ENCODE assay signal across 23 cellular contexts in the genomic region with DNA sequence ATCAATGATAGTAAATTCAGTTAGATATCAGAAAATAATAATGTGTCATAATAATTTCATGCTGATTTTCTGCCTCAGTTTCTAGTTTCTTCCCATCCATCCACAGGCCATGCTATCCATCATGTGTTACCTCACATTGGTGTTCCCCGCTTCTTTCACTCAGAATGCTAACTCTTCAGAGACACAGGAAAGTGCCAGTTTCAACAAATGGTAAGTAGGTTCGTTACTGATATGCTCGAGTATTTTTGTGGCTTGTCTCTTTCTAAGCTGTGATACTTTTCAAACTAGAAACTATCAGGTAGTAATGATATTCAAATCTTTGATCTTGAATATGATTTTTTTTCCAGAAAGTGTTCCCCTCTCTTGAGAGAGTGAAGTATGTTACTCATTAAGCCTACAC. TPM values are rescaled to one million over a fixed set of nuclear protein-coding genes. Genes with fewer than 3 reads are reported as not detected.
A peak's percentile ranks its signal among the peaks of the same experiment; 100 is the strongest.
DNase-seq lines count a peak whose midpoint lies in the region; ATAC-seq and TF ChIP-seq lines count a peak whose summit lies in the region.
"Had no signal": no experiment of that assay in that cellular context is flagged by ENCODE, and none has a peak within 500 bp of the region (broad histone marks: within the 10 kb centered on the region; RNA-seq: fewer than 3 reads in every experiment).

No MANE protein-coding gene starts in this region.

- H3K4me1 ChIP-seq in lower lobe of right lung = no peaks in the 10 kb centered on the region

- H3K27me3 ChIP-seq in CD4-positive, alpha-beta T cell (ENCODE audit: control insufficient read depth, insufficient read depth, low read length) = no peaks in the 10 kb centered on the region
- no peaks in the 10 kb centered on the region for H3K27me3 ChIP-seq in lower lobe of right lung (ENCODE audit: low read depth)
- H3K27me3 ChIP-seq: MG63 had no signal

- no peaks in the 10 kb centered on the region for H3K9me3 ChIP-seq in CD4-positive, alpha-beta T cell (ENCODE audit: control insufficient read depth, low read length)
- H3K9me3 ChIP-seq in lower lobe of right lung = no peaks in the 10 kb centered on the region
- H3K9me3 ChIP-seq: MG63 had no signal

- peaks cover 36% of the 10 kb centered on the region for H3K4me1 Mint-ChIP-seq in activated CD8-positive, alpha-beta memory T cell treated with anti-CD3 and anti-CD28 coated beads, Interleukin-2, amount 10 ng/mL, durations not matched to agents 7 days and 5 days
- H3K4me1 Mint-ChIP-seq in CD4-positive, alpha-beta T cell (ENCODE audit: low read depth) = peaks cover 41% of the 10 kb centered on the region
- peaks cover 35% of the 10 kb centered on the region for H3K4me1 Mint-ChIP-seq in activated CD4-positive, alpha-beta memory T cell treated with anti-CD3 and anti-CD28 coated beads, Interleukin-2, amount 10 ng/mL, durations not matched to agents 7 days and 5 days
- H3K4me1 Mint-ChIP-seq in endothelial cell (ENCODE audit: unreplicated experiment) = no peaks in the 10 kb centered on the region
- H3K4me1 Mint-ChIP-seq in activated CD4-positive, alpha-beta T cell treated with anti-CD3 and anti-CD28 coated beads, Interleukin-2, amount 10 ng/mL, durations not matched to agents 7 days and 5 days = peaks cover 15% of the 10 kb centered on the region
- H3K4me1 Mint-ChIP-seq: B cell had no signal

- DNase-seq in activated CD8-positive, alpha-beta memory T cell treated with anti-CD3 and anti-CD28 coated beads, Interleukin-2, amount 10 ng/mL, durations not matched to agents 7 days and 5 days = no peak
- no peak for DNase-seq in activated CD8-positive, alpha-beta memory T cell treated with anti-CD3 and anti-CD28 coated beads for 24 hours
- no peak for DNase-seq in CD4-positive, alpha-beta T cell
- DNase-seq in activated CD4-positive, alpha-beta memory T cell treated with anti-CD3 and anti-CD28 coated beads, Interleukin-2, amount 10 ng/mL, durations not matched to agents 7 days and 5 days = no peak
- DNase-seq in lower lobe of right lung (no peak), endothelial cell (ENCODE audit: low spot score) (no peak), NCI-H510A treated with DMSO at 0.1 percent for 48 hours (lab: John Stamatoyannopoulos, UW) (no peak)
- DNase-seq in activated CD4-positive, alpha-beta T cell treated with anti-CD3 and anti-CD28 coated beads, Interleukin-2, amount 10 ng/mL, durations not matched to agents 7 days and 5 days = no peak
- DNase-seq: 8988T, DMS53, EL, GOT3, Kasumi-1, MG63, NCI-H1092, NCI-H146, NCI-H2081, NCI-H2171 treated with DMSO at 0.1 percent for 48 hours, NCI-H446 treated with DMSO at 0.1 percent for 48 hours, Right ventricle myocardium superior had no signal

- H3K9me3 Mint-ChIP-seq in activated CD8-positive, alpha-beta memory T cell treated with anti-CD3 and anti-CD28 coated beads, Interleukin-2, amount 10 ng/mL, durations not matched to agents 7 days and 5 days (ENCODE audit: low read depth) = peaks cover 4% of the 10 kb centered on the region
- H3K9me3 Mint-ChIP-seq in CD4-positive, alpha-beta T cell = peaks cover 2% of the 10 kb centered on the region
- peaks cover 13% of the 10 kb centered on the region for H3K9me3 Mint-ChIP-seq in activated CD4-positive, alpha-beta memory T cell treated with anti-CD3 and anti-CD28 coated beads, Interleukin-2, amount 10 ng/mL, durations not matched to agents 7 days and 5 days
- no peaks in the 10 kb centered on the region for H3K9me3 Mint-ChIP-seq in endothelial cell (ENCODE audit: unreplicated experiment)
- H3K9me3 Mint-ChIP-seq in activated CD4-positive, alpha-beta T cell treated with anti-CD3 and anti-CD28 coated beads, Interleukin-2, amount 10 ng/mL, durations not matched to agents 7 days and 5 days = peaks cover 18% of the 10 kb centered on the region

- no peak for TF ChIP-seq CTCF in CD4-positive, alpha-beta T cell (IDR thresholded peaks at IDR 0.05)
- TF ChIP-seq CTCF in lower lobe of right lung (IDR thresholded peaks at IDR 0.05) (no peak), endothelial cell (IDR thresholded peaks at IDR 0.05; ENCODE audit: unreplicated experiment) (no peak)

- peak overlapping the region; percentile 68 for H3K4me3 Mint-ChIP-seq in activated CD8-positive, alpha-beta memory T cell treated with anti-CD3 and anti-CD28 coated beads, Interleukin-2, amount 10 ng/mL, durations not matched to agents 7 days and 5 days
- peak overlapping the region; percentile 75 for H3K4me3 Mint-ChIP-seq in CD4-positive, alpha-beta T cell
- H3K4me3 Mint-ChIP-seq in activated CD4-positive, alpha-beta memory T cell treated with anti-CD3 and anti-CD28 coated beads, Interleukin-2, amount 10 ng/mL, durations not matched to agents 7 days and 5 days = peak overlapping the region; percentile 46
- H3K4me3 Mint-ChIP-seq in endothelial cell (ENCODE audit: unreplicated experiment) = no peak overlapping the region
- no peak overlapping the region for H3K4me3 Mint-ChIP-seq in activated CD4-positive, alpha-beta T cell treated with anti-CD3 and anti-CD28 coated beads, Interleukin-2, amount 10 ng/mL, durations not matched to agents 7 days and 5 days
- H3K4me3 Mint-ChIP-seq: B cell had no signal

- ATAC-seq in activated CD8-positive, alpha-beta memory T cell treated with anti-CD3 and anti-CD28 coated beads, Interleukin-2, amount 10 ng/mL, durations not matched to agents 7 days and 5 days = no peak
- ATAC-seq in CD4-positive, alpha-beta T cell (ENCODE audit: poor library complexity) = no peak
- ATAC-seq in lower lobe of right lung = no peak
- ATAC-seq: GM12878, HCT116 had no signal

- CTCF ChIA-PET in activated CD8-positive, alpha-beta memory T cell treated with anti-CD3 and anti-CD28 coated beads, Interleukin-2, amount 10 ng/mL, durations not matched to agents 7 days and 5 days (lab: Charles Lee) = no interaction called here
- CTCF ChIA-PET in CD4-positive, alpha-beta T cell (lab: Charles Lee) = no interaction called here
- CTCF ChIA-PET in activated CD4-positive, alpha-beta memory T cell treated with anti-CD3 and anti-CD28 coated beads, Interleukin-2, amount 10 ng/mL, durations not matched to agents 7 days and 5 days (lab: Charles Lee) = interaction anchor here (0.6 kb wide), 1 partner anchor 9 kb away, joined by 3 read pairs; no protein-coding TSS in a partner anchor
- CTCF ChIA-PET in activated CD4-positive, alpha-beta T cell treated with anti-CD3 and anti-CD28 coated beads, Interleukin-2, amount 10 ng/mL, durations not matched to agents 7 days and 5 days (lab: Charles Lee) = no interaction called here

- H3K4me3 ChIP-seq in lower lobe of right lung = peak overlapping the region; percentile 0
- H3K4me3 ChIP-seq: GM12878, MG63 had no signal

- H3K27ac ChIP-seq in CD4-positive, alpha-beta T cell (ENCODE audit: low read depth, low read length) = no peak overlapping the region
- H3K27ac ChIP-seq in lower lobe of right lung = no peak overlapping the region

- intact Hi-C loops in CD4-positive, alpha-beta T cell (cut with DNase I, micrococcal nuclease) = no loop called here
- intact Hi-C loops in lower lobe of right lung (cut with DNase I) = no loop called here

- H3K36me3 Mint-ChIP-seq in activated CD8-positive, alpha-beta memory T cell treated with anti-CD3 and anti-CD28 coated beads, Interleukin-2, amount 10 ng/mL, durations not matched to agents 7 days and 5 days = peaks cover 42% of the 10 kb centered on the region
- H3K36me3 Mint-ChIP-seq in CD4-positive, alpha-beta T cell (ENCODE audit: low read depth) = peaks cover 22% of the 10 kb centered on the region
- peaks cover 33% of the 10 kb centered on the region for H3K36me3 Mint-ChIP-seq in activated CD4-positive, alpha-beta memory T cell treated with anti-CD3 and anti-CD28 coated beads, Interleukin-2, amount 10 ng/mL, durations not matched to agents 7 days and 5 days (ENCODE audit: low read depth)
- H3K36me3 Mint-ChIP-seq in endothelial cell (ENCODE audit: low read depth, unreplicated experiment) = no peaks in the 10 kb centered on the region
- peaks cover 36% of the 10 kb centered on the region for H3K36me3 Mint-ChIP-seq in activated CD4-positive, alpha-beta T cell treated with anti-CD3 and anti-CD28 coated beads, Interleukin-2, amount 10 ng/mL, durations not matched to agents 7 days and 5 days (ENCODE audit: low read depth)

- peak overlapping the region; percentile 78 for H3K27ac Mint-ChIP-seq in activated CD8-positive, alpha-beta memory T cell treated with anti-CD3 and anti-CD28 coated beads, Interleukin-2, amount 10 ng/mL, durations not matched to agents 7 days and 5 days
- peak overlapping the region; percentile 53 for H3K27ac Mint-ChIP-seq in CD4-positive, alpha-beta T cell
- H3K27ac Mint-ChIP-seq in activated CD4-positive, alpha-beta memory T cell treated with anti-CD3 and anti-CD28 coated beads, Interleukin-2, amount 10 ng/mL, durations not matched to agents 7 days and 5 days = no peak overlapping the region
- no peak overlapping the region for H3K27ac Mint-ChIP-seq in endothelial cell (ENCODE audit: unreplicated experiment)
- H3K27ac Mint-ChIP-seq in activated CD4-positive, alpha-beta T cell treated with anti-CD3 and anti-CD28 coated beads, Interleukin-2, amount 10 ng/mL, durations not matched to agents 7 days and 5 days = no peak overlapping the region
- H3K27ac Mint-ChIP-seq: B cell had no signal

- H3K36me3 ChIP-seq in lower lobe of right lung = no peaks in the 10 kb centered on the region
- H3K36me3 ChIP-seq: MG63 had no signal

- POLR2A ChIA-PET in CD4-positive, alpha-beta T cell (lab: Charles Lee) = no interaction called here
- POLR2A ChIA-PET in activated CD4-positive, alpha-beta memory T cell treated with anti-CD3 and anti-CD28 coated beads, Interleukin-2, amount 10 ng/mL, durations not matched to agents 7 days and 5 days (lab: Charles Lee) = interaction anchor here (1.9 kb wide), 1 partner anchor 9 kb away, joined by 6 read pairs; no protein-coding TSS in a partner anchor
- POLR2A ChIA-PET in activated CD4-positive, alpha-beta T cell treated with anti-CD3 and anti-CD28 coated beads, Interleukin-2, amount 10 ng/mL, durations not matched to agents 7 days and 5 days (lab: Charles Lee) = interaction anchor here (0.6 kb wide), 1 partner anchor 42 kb away, joined by 4 read pairs; no protein-coding TSS in a partner anchor

- no peaks in the 10 kb centered on the region for H3K27me3 Mint-ChIP-seq in activated CD8-positive, alpha-beta memory T cell treated with anti-CD3 and anti-CD28 coated beads, Interleukin-2, amount 10 ng/mL, durations not matched to agents 7 days and 5 days
- H3K27me3 Mint-ChIP-seq in CD4-positive, alpha-beta T cell = no peaks in the 10 kb centered on the region
- no peaks in the 10 kb centered on the region for H3K27me3 Mint-ChIP-seq in activated CD4-positive, alpha-beta memory T cell treated with anti-CD3 and anti-CD28 coated beads, Interleukin-2, amount 10 ng/mL, durations not matched to agents 7 days and 5 days
- peaks cover 2% of the 10 kb centered on the region for H3K27me3 Mint-ChIP-seq in endothelial cell (ENCODE audit: unreplicated experiment)
- no peaks in the 10 kb centered on the region for H3K27me3 Mint-ChIP-seq in activated CD4-positive, alpha-beta T cell treated with anti-CD3 and anti-CD28 coated beads, Interleukin-2, amount 10 ng/mL, durations not matched to agents 7 days and 5 days
- H3K27me3 Mint-ChIP-seq: B cell had no signal

RNA-seq across cellular contexts. Expression of a gene that starts 1.5 kb away (rescaled TPM):
- 10 to 100 TPM; 13.0 to 30.2 TPM for total RNA-seq in activated CD8-positive, alpha-beta memory T cell treated with anti-CD3 and anti-CD28 coated beads, Interleukin-2, amount 10 ng/mL, durations not matched to agents 7 days and 5 days
- total RNA-seq in CD4-positive, alpha-beta T cell = 10 to 100 TPM; 54.8 to 56.2 TPM
- total RNA-seq in activated CD4-positive, alpha-beta memory T cell treated with anti-CD3 and anti-CD28 coated beads, Interleukin-2, amount 10 ng/mL, durations not matched to agents 7 days and 5 days = 10 to 100 TPM; 17.4 to 19.4 TPM
- total RNA-seq in lower lobe of right lung (4.3 TPM), endothelial cell (ENCODE audit: unreplicated experiment) (not detected)
- 1 to 10 TPM; 3.1 to 3.8 TPM for total RNA-seq in activated CD4-positive, alpha-beta T cell treated with anti-CD3 and anti-CD28 coated beads, Interleukin-2, amount 10 ng/mL, durations not matched to agents 7 days and 5 days
- total RNA-seq: B cell, GM12878, Right ventricle myocardium superior had no signal

Comparison
In these comparisons a context has a peak if more than half of its experiments do, and no peak if none do; other contexts are left out.
1. H3K27ac Mint-ChIP-seq: peak in activated CD8-positive, alpha-beta memory T cell treated with anti-CD3 and anti-CD28 coated beads, Interleukin-2, amount 10 ng/mL, durations not matched to agents 7 days and 5 days (single experiment) and CD4-positive, alpha-beta T cell (single experiment); none in activated CD4-positive, alpha-beta memory T cell treated with anti-CD3 and anti-CD28 coated beads, Interleukin-2, amount 10 ng/mL, durations not matched to agents 7 days and 5 days (single experiment), endothelial cell (single experiment) and activated CD4-positive, alpha-beta T cell treated with anti-CD3 and anti-CD28 coated beads, Interleukin-2, amount 10 ng/mL, durations not matched to agents 7 days and 5 days (single experiment).
2. H3K4me3 Mint-ChIP-seq: peak in activated CD8-positive, alpha-beta memory T cell treated with anti-CD3 and anti-CD28 coated beads, Interleukin-2, amount 10 ng/mL, durations not matched to agents 7 days and 5 days (single experiment), CD4-positive, alpha-beta T cell (single experiment) and activated CD4-positive, alpha-beta memory T cell treated with anti-CD3 and anti-CD28 coated beads, Interleukin-2, amount 10 ng/mL, durations not matched to agents 7 days and 5 days (single experiment); none in endothelial cell (single experiment) and activated CD4-positive, alpha-beta T cell treated with anti-CD3 and anti-CD28 coated beads, Interleukin-2, amount 10 ng/mL, durations not matched to agents 7 days and 5 days (single experiment).